ENCODE assay signal across 8 cellular contexts in genomic region chr13:30132623-30133553, GRCh38.
DNase-seq lines count a peak whose midpoint lies in the region; TF ChIP-seq lines count a peak whose summit lies in the region.

No MANE protein-coding gene starts in this region.

- no peaks in the 10 kb centered on the region for H3K27me3 ChIP-seq in GM06990 (replicated peaks; ENCODE audit: control insufficient read depth, insufficient read depth, low read length)
- H3K27me3 ChIP-seq in SK-N-SH (ENCODE audit: insufficient read depth) = no peaks in the 10 kb centered on the region
- H3K27me3 ChIP-seq in parathyroid adenoma (ENCODE audit: control insufficient read depth, insufficient read depth, low read length) = no peaks in the 10 kb centered on the region
- no peaks in the 10 kb centered on the region for H3K27me3 ChIP-seq in tibial nerve

- POLR2A ChIA-PET in HEK293T (lab: Yijun Ruan, JAX) = interaction anchor here (1.7 kb wide), 1 partner anchor 174 kb away, joined by 4 read pairs; the partner anchor contains the start of gene KATNAL1
- POLR2A ChIA-PET in SK-N-SH (lab: Yijun Ruan, JAX) = interaction anchor here (0.5 to 1.2 kb wide), 7 partner anchors 174 to 546 kb away, joined by 3 to 6 read pairs (median 3); partner anchors contain the start of genes KATNAL1 and USPL1

- H3K9me3 ChIP-seq in SK-N-SH (no peaks in the 10 kb centered on the region), parathyroid adenoma (ENCODE audit: control insufficient read depth, low read length) (no peaks in the 10 kb centered on the region), tibial nerve (no peaks in the 10 kb centered on the region)

- no peaks in the 10 kb centered on the region for H4K20me1 ChIP-seq in SK-N-SH (ENCODE audit: insufficient read depth)

- H2AFZ ChIP-seq in SK-N-SH (ENCODE audit: low read depth) (no peak overlapping the region), parathyroid adenoma (peak overlapping the region; percentile 29)

- peak; percentile 99 for TF ChIP-seq RAD21 in SK-N-SH (IDR thresholded peaks at IDR 0.05; ENCODE audit: low read length)

- TF ChIP-seq CTCF in GM06990 (IDR thresholded peaks at IDR 0.05; ENCODE audit: insufficient read depth, low read length, poor library complexity, severe bottlenecking) = peak; percentile 95
- peak; percentile 80 for TF ChIP-seq CTCF in NB4 (IDR thresholded peaks at IDR 0.05; ENCODE audit: low read depth, low read length)
- peak; percentile 92 for TF ChIP-seq CTCF in SK-N-SH (IDR thresholded peaks at IDR 0.05)
- peak; percentile 81 for TF ChIP-seq CTCF in parathyroid adenoma (IDR thresholded peaks at IDR 0.05)
- TF ChIP-seq CTCF in tibial nerve (IDR thresholded peaks at IDR 0.05) = peak; percentile 88 to 95 (median 92)

- H3K4me3 ChIP-seq in GM06990 (replicated peaks; ENCODE audit: low read depth, low read length) = no peak overlapping the region
- H3K4me3 ChIP-seq in NB4 (ENCODE audit: low read depth, low read length) = no peak overlapping the region
- H3K4me3 ChIP-seq in SK-N-SH (ENCODE audit: low read depth in 2 of 2, low read length in 1 of 2) = peak overlapping the region in 1 of 2 experiments; percentile 28; a peak in 1 of 4 replicates
- no peak overlapping the region for H3K4me3 ChIP-seq in parathyroid adenoma (ENCODE audit: low read depth, low read length)
- no peak overlapping the region for H3K4me3 ChIP-seq in tibial nerve

- peak; percentile 78 for DNase-seq in GM06990 (ENCODE audit: extremely low read depth, insufficient read length)
- peak; percentile 90 for DNase-seq in HEK293T (ENCODE audit: extremely low spot score)
- DNase-seq in NB4 (ENCODE audit: low read depth) = peak; percentile 96
- peak; percentile 91 for DNase-seq in SK-N-SH
- peak; percentile 97 for DNase-seq in activated naive CD4-positive, alpha-beta T cell treated with Interleukin-2 at 50 U/mL for 16 hours
- peak; percentile 94 for DNase-seq in globus pallidus (ENCODE audit: low spot score)
- DNase-seq in tibial nerve (ENCODE audit: low spot score in 2 of 2) = peak; percentile 99 to 100

- H3K4me1 ChIP-seq in SK-N-SH (ENCODE audit: control insufficient read depth in 1 of 2, insufficient read depth in 2 of 2, low read depth in 1 of 2, low read length in 1 of 2) = peaks cover 0 to 15% of the 10 kb centered on the region in 2 experiments; a peak in 2 of 4 replicates
- H3K4me1 ChIP-seq in parathyroid adenoma = no peaks in the 10 kb centered on the region
- peaks cover 0 to 30% (median 4%) of the 10 kb centered on the region in 4 donors for H3K4me1 ChIP-seq in tibial nerve

- H3K79me2 ChIP-seq in SK-N-SH (ENCODE audit: insufficient read depth) (no peaks in the 10 kb centered on the region), parathyroid adenoma (no peaks in the 10 kb centered on the region)

- H3F3A ChIP-seq in SK-N-SH (replicated peaks; ENCODE audit: insufficient read depth) = no peaks in the 10 kb centered on the region

- H3K27ac ChIP-seq in SK-N-SH (ENCODE audit: low read depth in 2 of 2, low read length in 1 of 2) (peak overlapping the region in 1 of 2 experiments; percentile 30; a peak in 1 of 4 replicates), parathyroid adenoma (no peak overlapping the region), tibial nerve (peak overlapping the region in 3 of 4 donors; percentile 3 to 72 (median 66))

- TF ChIP-seq EP300 in SK-N-SH (IDR thresholded peaks at IDR 0.05; ENCODE audit: borderline replicate concordance in 1 of 2, low read depth in 1 of 2, low read length in 1 of 2) (0 out of 4 replicates have a peak, but pooled peaks of 1 of the 2 experiments have one; percentile 14), tibial nerve (IDR thresholded peaks at IDR 0.05) (peak in 1 of 2 donors; percentile 57)

- H3K9ac ChIP-seq in SK-N-SH = no peak overlapping the region
- H3K9ac ChIP-seq in parathyroid adenoma = no peak overlapping the region

- CTCF ChIA-PET in HEK293T (lab: Yijun Ruan, JAX) (interaction anchor here (0.6 to 2.4 kb wide), 17 partner anchors 9 to 912 kb away, joined by 3 to 11 read pairs (median 3); no protein-coding TSS in a partner anchor), SK-N-SH (lab: Yijun Ruan, JAX) (interaction anchor here (0.5 to 5.2 kb wide), 99 partner anchors 11 to 1104 kb away, joined by 3 to 74 read pairs (median 5); partner anchors contain the start of genes KATNAL1, UBL3 and USPL1)

- H3K36me3 ChIP-seq in GM06990 (ENCODE audit: control insufficient read depth, insufficient read depth, low read length) = no peaks in the 10 kb centered on the region
- no peaks in the 10 kb centered on the region for H3K36me3 ChIP-seq in SK-N-SH (replicated peaks in 1 of 2; ENCODE audit: control insufficient read depth in 1 of 2, insufficient read depth in 2 of 2, low read length in 1 of 2)
- H3K36me3 ChIP-seq in parathyroid adenoma (ENCODE audit: control insufficient read depth, insufficient read depth, low read length) = no peaks in the 10 kb centered on the region
- no peaks in the 10 kb centered on the region for H3K36me3 ChIP-seq in tibial nerve

- H3K9me2 ChIP-seq in SK-N-SH = no peaks in the 10 kb centered on the region

- 59% methylated on average over 32 of the region's 39 CpGs for WGBS in SK-N-SH (ENCODE audit: low lambda C conversion rate)
- 48 to 51% methylated on average over 36 to 39 of the region's 39 CpGs for WGBS in tibial nerve, 2 donors

- peak; percentile 42 for TF ChIP-seq POLR2A in NB4 (IDR thresholded peaks at IDR 0.05; ENCODE audit: extremely low read depth, insufficient read length)
- TF ChIP-seq POLR2A in tibial nerve (IDR thresholded peaks at IDR 0.05) = no peak

- H3K4me2 ChIP-seq in SK-N-SH = no peak overlapping the region
- no peak overlapping the region for H3K4me2 ChIP-seq in parathyroid adenoma (ENCODE audit: low read length)

TF ChIP-seq in HEK293T, 16 proteins besides CTCF, POLR2A, EP300 and RAD21:
- TF ChIP-seq TARDBP (IDR thresholded peaks at IDR 0.05) (no peak), NFRKB (IDR thresholded peaks at IDR 0.05) (no peak), LEF1 (IDR thresholded peaks at IDR 0.05; ENCODE audit: borderline replicate concordance) (no peak), PKNOX1 (IDR thresholded peaks at IDR 0.05) (no peak), SP1 (IDR thresholded peaks at IDR 0.05) (no peak), CTBP1 (IDR thresholded peaks at IDR 0.05; ENCODE audit: borderline replicate concordance) (no peak), FOXK2 (IDR thresholded peaks at IDR 0.05) (no peak), FOXA1 (IDR thresholded peaks at IDR 0.05) (no peak), FOXM1 (IDR thresholded peaks at IDR 0.05; ENCODE audit: borderline replicate concordance) (no peak), HDGF (IDR thresholded peaks at IDR 0.05; ENCODE audit: borderline replicate concordance) (no peak), ARNT (IDR thresholded peaks at IDR 0.05) (no peak), ELF4 (IDR thresholded peaks at IDR 0.05) (no peak), L3MBTL2 (conservative IDR thresholded peaks at IDR 0.05) (no peak; the same call in 1 of the 2 replicates), BHLHE40 (IDR thresholded peaks at IDR 0.05; ENCODE audit: borderline replicate concordance) (no peak), ZNF384 (IDR thresholded peaks at IDR 0.05) (no peak), SUZ12 (IDR thresholded peaks at IDR 0.05) (no peak)

TF ChIP-seq in SK-N-SH, 30 proteins besides CTCF, POLR2A, EP300 and RAD21:
- TF ChIP-seq MAX (IDR thresholded peaks at IDR 0.05; ENCODE audit: low read depth) (0 out of 2 replicates have a peak, but pooled peaks have one; percentile 37), SMC3 (IDR thresholded peaks at IDR 0.05; ENCODE audit: low read depth, low read length) (peak; percentile 98), YY1 (IDR thresholded peaks at IDR 0.05; ENCODE audit: low read depth) (no peak), ELF1 (IDR thresholded peaks at IDR 0.05) (no peak), TAF1 (IDR thresholded peaks at IDR 0.05; ENCODE audit: borderline replicate concordance, low read depth, low read length) (no peak), GABPA (IDR thresholded peaks at IDR 0.05; ENCODE audit: low read depth) (no peak), CHD2 (IDR thresholded peaks at IDR 0.05; ENCODE audit: low read length, partially characterized antibody) (peak; percentile 58), MXI1 (IDR thresholded peaks at IDR 0.05; ENCODE audit: low read depth, low read length) (peak; percentile 59; the same call in 1 of the 2 replicates)
